ENCODE assay signal across 8 cellular contexts in the genomic region with DNA sequence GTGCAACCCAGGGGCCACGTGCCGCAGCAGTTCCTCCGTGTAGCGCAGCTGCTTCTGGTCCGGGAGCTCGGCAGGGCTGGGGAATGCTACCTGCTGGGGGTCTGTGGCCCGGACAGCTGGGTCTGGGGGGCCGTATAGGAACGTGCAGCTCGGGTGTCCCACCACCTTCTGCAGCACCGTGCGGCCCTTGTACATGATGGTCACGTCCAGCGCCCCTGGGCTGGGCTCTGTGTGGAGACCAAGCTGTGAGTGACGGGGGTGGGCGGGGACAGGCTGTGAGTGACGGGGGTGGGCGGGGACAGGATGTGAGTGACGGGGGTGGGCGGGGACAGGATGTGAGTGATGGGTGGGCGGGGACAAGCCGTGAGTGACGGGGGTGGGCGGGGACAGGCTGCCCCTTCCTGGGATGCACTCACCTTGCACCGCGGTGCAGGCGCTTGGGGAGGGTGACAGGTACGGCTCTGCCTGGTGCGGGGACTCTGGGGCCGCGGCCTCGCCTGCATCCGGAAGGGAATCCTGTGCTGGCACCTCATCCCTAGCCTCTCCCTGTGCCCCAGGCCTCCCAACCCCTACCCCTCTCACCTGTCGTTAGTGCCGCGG. TPM values are rescaled to one million over a fixed set of nuclear protein-coding genes. Genes with fewer than 3 reads are reported as not detected.
DNase-seq lines count a peak whose midpoint lies in the region; ATAC-seq and TF ChIP-seq lines count a peak whose summit lies in the region.

No MANE protein-coding gene starts in this region.

- TF ChIP-seq CTCF in fibroblast of pulmonary artery (IDR thresholded peaks at IDR 0.05; ENCODE audit: low read length, missing control alignments): no peak

- intact Hi-C loops in sciatic nerve (cut with DNase I): no loop called here

- ATAC-seq in sciatic nerve: no peak
- no peak for ATAC-seq in HG02938 (IDR thresholded peaks at IDR 0.05; ENCODE audit: unreplicated experiment)
- ATAC-seq in GM18909 (IDR thresholded peaks at IDR 0.05; ENCODE audit: poor library complexity, unreplicated experiment): no peak

- DNase-seq in NK-92 (lab: John Stamatoyannopoulos, UW; ENCODE audit: unreplicated experiment) (peak; percentile 42), activated T-cell treated with anti-CD3 and anti-CD28 coated beads for 4 hours (peak; percentile 76), fibroblast of pulmonary artery (ENCODE audit: low read depth) (peak; percentile 48), sciatic nerve (ENCODE audit: low spot score) (peak; percentile 82), RPMI8226 (no peak)

- no peak overlapping the region for H3K4me3 ChIP-seq in fibroblast of pulmonary artery (replicated peaks; ENCODE audit: low read depth, low read length)

- TF ChIP-seq POLR2A in GM15510 (IDR thresholded peaks at IDR 0.05; ENCODE audit: borderline replicate concordance, extremely low read depth, insufficient read length): peak; percentile 41

RNA-seq across cellular contexts. Expression of a gene that starts 2.3 kb away (rescaled TPM):
- 19.6 TPM for total RNA-seq in sciatic nerve

RNA-seq across cellular contexts. Expression of a gene that starts 11.3 kb away (rescaled TPM):
- not detected for total RNA-seq in sciatic nerve

RNA-seq across cellular contexts. Expression of a gene that starts 13.5 kb away (rescaled TPM):
- total RNA-seq in sciatic nerve: not detected

RNA-seq across cellular contexts. Expression of a gene that starts 23.6 kb away (rescaled TPM):
- total RNA-seq in sciatic nerve: 4.1 TPM

RNA-seq across cellular contexts. Expression of a gene that starts 37.2 kb away (rescaled TPM):
- total RNA-seq in sciatic nerve: 33.5 TPM
